Comparison of ENCODE assay signal across 8 cellular contexts in the genomic region with DNA sequence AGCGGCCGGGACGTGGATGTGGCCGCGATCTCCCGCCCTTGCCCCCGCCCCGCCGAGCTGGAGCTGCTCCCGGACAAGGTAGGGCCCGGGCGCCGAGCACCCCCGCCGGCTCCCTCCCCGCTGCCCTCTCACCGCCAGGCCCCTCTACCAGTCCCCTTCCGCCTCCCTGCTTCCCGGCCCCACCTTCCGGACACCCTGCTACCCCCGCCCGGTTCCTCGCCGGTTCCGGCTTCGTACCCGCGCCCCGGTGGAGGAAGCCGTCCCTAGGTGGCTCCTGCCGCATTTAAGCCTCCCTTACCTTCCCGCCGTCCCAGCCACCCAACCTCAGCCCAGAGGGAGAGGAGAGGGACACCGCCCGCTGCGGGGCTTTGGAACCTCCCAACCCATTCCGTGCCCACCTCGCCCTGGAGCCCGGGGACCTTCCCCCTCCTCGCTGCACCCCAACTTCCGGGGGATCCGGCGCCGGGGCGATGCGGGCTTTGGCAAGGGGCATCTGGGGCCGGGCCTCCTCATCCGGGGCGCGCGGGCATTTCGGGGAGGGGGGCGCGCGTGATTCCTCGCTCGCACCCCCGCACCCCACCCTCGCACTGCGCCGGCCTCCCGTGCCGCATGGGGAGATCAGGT. TPM values are rescaled to one million over a fixed set of nuclear protein-coding genes. Genes with fewer than 3 reads are reported as not detected.
A peak's percentile ranks its signal among the peaks of the same experiment; 100 is the strongest.
DNase-seq lines count a peak whose midpoint lies in the region; ATAC-seq and TF ChIP-seq lines count a peak whose summit lies in the region.

No MANE protein-coding gene starts in this region.

- H3K4me2 ChIP-seq in fibroblast of lung (ENCODE audit: extremely low read depth, insufficient read depth, low read length) = peak overlapping the region; percentile 64
- peak overlapping the region; percentile 80 for H3K4me2 ChIP-seq in neural progenitor cell

- peaks cover 22% of the 10 kb centered on the region for H3K36me3 Mint-ChIP-seq in activated T-cell treated with anti-CD3 and anti-CD28 coated beads, Interleukin-2, amount 50 U/mL, for 24 hours (ENCODE audit: low read depth)
- H3K36me3 Mint-ChIP-seq in neural progenitor cell = no peaks in the 10 kb centered on the region

- peak; percentile 22 for ATAC-seq in HG02610 (IDR thresholded peaks at IDR 0.05; ENCODE audit: unreplicated experiment)
- no peak for ATAC-seq in GM18870 (IDR thresholded peaks at IDR 0.05; ENCODE audit: unreplicated experiment)

- H2AFZ ChIP-seq in fibroblast of lung (ENCODE audit: low read length) = peak overlapping the region; percentile 88
- peak overlapping the region; percentile 66 for H2AFZ ChIP-seq in neural progenitor cell (replicated peaks)

- 0% methylated on average over 14 of the region's 63 CpGs for WGBS in suprapubic skin

- H3F3A ChIP-seq in neural progenitor cell (ENCODE audit: low read depth) = peaks cover 41% of the 10 kb centered on the region

- H3K4me1 ChIP-seq in fibroblast of lung (ENCODE audit: control insufficient read depth, extremely low read depth, insufficient read depth, low read length) = peaks cover 2% of the 10 kb centered on the region
- peaks cover 33% of the 10 kb centered on the region for H3K4me1 ChIP-seq in neural progenitor cell
- H3K4me1 ChIP-seq in suprapubic skin = peaks cover 44% of the 10 kb centered on the region

- H3K9ac ChIP-seq in fibroblast of lung (ENCODE audit: insufficient read depth, low read length) (peak overlapping the region; percentile 78), neural progenitor cell (peak overlapping the region; percentile 69)

- peak overlapping the region; percentile 90 for H3K4me3 Mint-ChIP-seq in activated T-cell treated with anti-CD3 and anti-CD28 coated beads, Interleukin-2, amount 50 U/mL, for 24 hours
- peak overlapping the region; percentile 92 for H3K4me3 Mint-ChIP-seq in neural progenitor cell

- H3K4me1 Mint-ChIP-seq in activated T-cell treated with anti-CD3 and anti-CD28 coated beads, Interleukin-2, amount 50 U/mL, for 24 hours (ENCODE audit: low read depth) = peaks cover 40% of the 10 kb centered on the region
- peaks cover 14% of the 10 kb centered on the region for H3K4me1 Mint-ChIP-seq in neural progenitor cell

- no peak for TF ChIP-seq POLR2A in suprapubic skin (IDR thresholded peaks at IDR 0.05)

- in situ Hi-C loops in GM13977 (cut with MboI; ENCODE audit: low pct_unique_long_range_greater_than_20kb, low sequenced_read_pairs, unreplicated experiment) = no loop called here

- TF ChIP-seq CTCF in GM13977 (IDR thresholded peaks at IDR 0.05; ENCODE audit: extremely low read depth, insufficient read depth, missing control alignments) (peak; percentile 5), fibroblast of lung (conservative IDR thresholded peaks at IDR 0.05 in 1 of 2, IDR thresholded peaks at IDR 0.05 in 1 of 2; ENCODE audit: low read depth in 1 of 2, low read length in 2 of 2) (no peak), neural progenitor cell (IDR thresholded peaks at IDR 0.05) (peak; percentile 21), suprapubic skin (IDR thresholded peaks at IDR 0.05) (no peak)

- no peaks in the 10 kb centered on the region for H3K9me3 ChIP-seq in fibroblast of lung (ENCODE audit: control insufficient read depth, insufficient read depth, low read depth, low read length)
- H3K9me3 ChIP-seq in neural progenitor cell (ENCODE audit: low read depth) = no peaks in the 10 kb centered on the region
- no peaks in the 10 kb centered on the region for H3K9me3 ChIP-seq in suprapubic skin

- peak; percentile 54 for DNase-seq in GM13977 (ENCODE audit: low spot score)
- DNase-seq in NCI-H510A treated with DMSO at 0.1 percent for 48 hours (lab: John Stamatoyannopoulos, UW) = peak; percentile 72
- DNase-seq in activated T-cell treated with anti-CD3 and anti-CD28 coated beads, Interleukin-2, amount 50 U/mL, for 24 hours = peak; percentile 78
- no peak for DNase-seq in fibroblast of lung (ENCODE audit: low read depth in 2 of 2)
- DNase-seq in neural progenitor cell (ENCODE audit: low spot score) = no peak
- DNase-seq in suprapubic skin (ENCODE audit: low spot score in 2 of 2) = peak; percentile 76 to 86

- H3K79me2 ChIP-seq in fibroblast of lung (ENCODE audit: control insufficient read depth, insufficient read depth, low read length) (peaks cover 15% of the 10 kb centered on the region), neural progenitor cell (ENCODE audit: low read depth) (peaks cover 53% of the 10 kb centered on the region)

- H3K27ac Mint-ChIP-seq in activated T-cell treated with anti-CD3 and anti-CD28 coated beads, Interleukin-2, amount 50 U/mL, for 24 hours = peak overlapping the region; percentile 94
- H3K27ac Mint-ChIP-seq in neural progenitor cell = no peak overlapping the region

- H3K27me3 Mint-ChIP-seq in activated T-cell treated with anti-CD3 and anti-CD28 coated beads, Interleukin-2, amount 50 U/mL, for 24 hours = no peaks in the 10 kb centered on the region
- peaks cover 3% of the 10 kb centered on the region for H3K27me3 Mint-ChIP-seq in neural progenitor cell (ENCODE audit: insufficient read depth, low read depth)

- no peaks in the 10 kb centered on the region for H3K36me3 ChIP-seq in fibroblast of lung (ENCODE audit: control insufficient read depth, insufficient read depth, low read length)
- no peaks in the 10 kb centered on the region for H3K36me3 ChIP-seq in neural progenitor cell
- H3K36me3 ChIP-seq in suprapubic skin = no peaks in the 10 kb centered on the region

- H3K4me3 ChIP-seq in fibroblast of lung (replicated peaks in 1 of 4; ENCODE audit: control extremely low read depth in 1 of 4, insufficient read depth in 1 of 4, low read depth in 3 of 4, low read length in 4 of 4) = peak overlapping the region; percentile 75 to 95 (median 94)
- H3K4me3 ChIP-seq in neural progenitor cell = peak overlapping the region; percentile 98
- H3K4me3 ChIP-seq in suprapubic skin = peak overlapping the region; percentile 99

- no peak for TF ChIP-seq EP300 in suprapubic skin (IDR thresholded peaks at IDR 0.05)

- H4K20me1 ChIP-seq in fibroblast of lung (ENCODE audit: control insufficient read depth, extremely low read depth, insufficient read depth, low read length) (no peaks in the 10 kb centered on the region), neural progenitor cell (ENCODE audit: low read depth) (peaks cover 51% of the 10 kb centered on the region)

- peak overlapping the region; percentile 74 for H3K27ac ChIP-seq in fibroblast of lung (ENCODE audit: insufficient read depth, low read length)
- peak overlapping the region; percentile 80 for H3K27ac ChIP-seq in neural progenitor cell
- H3K27ac ChIP-seq in suprapubic skin = peak overlapping the region; percentile 97

- H3K27me3 ChIP-seq in fibroblast of lung (ENCODE audit: control insufficient read depth, insufficient read depth, low read length) = no peaks in the 10 kb centered on the region
- no peaks in the 10 kb centered on the region for H3K27me3 ChIP-seq in neural progenitor cell
- no peaks in the 10 kb centered on the region for H3K27me3 ChIP-seq in suprapubic skin

- H3K9me3 Mint-ChIP-seq in activated T-cell treated with anti-CD3 and anti-CD28 coated beads, Interleukin-2, amount 50 U/mL, for 24 hours = no peaks in the 10 kb centered on the region
- no peaks in the 10 kb centered on the region for H3K9me3 Mint-ChIP-seq in neural progenitor cell

RNA-seq across cellular contexts. Expression of a gene that starts 0.5 kb away (rescaled TPM):
- total RNA-seq in fibroblast of lung (13.4 and 15.4 TPM in 2 replicates), neural progenitor cell (ENCODE audit: low replicate concordance) (51.9 and 73.2 TPM in 2 replicates), suprapubic skin (10 to 100 TPM; 16.9 to 36.9 (median 20.3) TPM)
- 10.7 and 13.0 TPM in 2 replicates for polyA plus RNA-seq in fibroblast of lung
- 7.5 and 9.0 TPM in 2 replicates for polyA plus RNA-seq in fibroblast of lung (2012)
- 5.6 and 11.1 TPM in 2 replicates for polyA minus RNA-seq in fibroblast of lung (ENCODE audit: low replicate concordance)

Comparison
In these comparisons a context has a peak if more than half of its experiments do, and no peak if none do; other contexts are left out.
1. DNase-seq: peak in GM13977 (single experiment), NCI-H510A treated with DMSO at 0.1 percent for 48 hours (single experiment), activated T-cell treated with anti-CD3 and anti-CD28 coated beads, Interleukin-2, amount 50 U/mL, for 24 hours (single experiment) and suprapubic skin (2 of 2); none in fibroblast of lung (0 of 2) and neural progenitor cell (single experiment).
2. CTCF ChIP-seq: peak in GM13977 (single experiment) and neural progenitor cell (single experiment); none in fibroblast of lung (0 of 2) and suprapubic skin (0 of 2).
3. Peak in every context shown above with its lines, with median percentiles within 50 percentile points of each other: H3K27ac ChIP-seq and H3K4me3 ChIP-seq.